In genomic region chr1:36217667-36218066, GRCh38 we compare ENCODE assay signal across 11 cellular contexts. TPM values are rescaled to one million over a fixed set of nuclear protein-coding genes. Genes with fewer than 3 reads are reported as not detected.
DNase-seq lines count a peak whose midpoint lies in the region; ATAC-seq and TF ChIP-seq lines count a peak whose summit lies in the region.
"Had no signal": no experiment of that assay in that cellular context is flagged by ENCODE, and none has a peak within 500 bp of the region (broad histone marks: within the 10 kb centered on the region; RNA-seq: fewer than 3 reads in every experiment).

No MANE protein-coding gene starts in this region.

- no peaks in the 10 kb centered on the region for H3K4me1 Mint-ChIP-seq in endodermal cell
- H3K4me1 Mint-ChIP-seq in stimulated activated naive CD8-positive, alpha-beta T cell treated with anti-CD3 and anti-CD28 coated beads, Interleukin-15, amount 100 ng/mL, for 72 hours = peaks cover 7% of the 10 kb centered on the region

- H3K4me3 Mint-ChIP-seq in endodermal cell = no peak overlapping the region
- H3K4me3 Mint-ChIP-seq in stimulated activated naive CD8-positive, alpha-beta T cell treated with anti-CD3 and anti-CD28 coated beads, Interleukin-15, amount 100 ng/mL, for 72 hours = no peak overlapping the region
- H3K4me3 Mint-ChIP-seq: naive thymus-derived CD4-positive, alpha-beta T cell had no signal

- TF ChIP-seq CTCF in BE2C (IDR thresholded peaks at IDR 0.05; ENCODE audit: low read depth, low read length) = peak; percentile 27
- TF ChIP-seq CTCF in NB4 (IDR thresholded peaks at IDR 0.05; ENCODE audit: low read depth, low read length) = no peak
- TF ChIP-seq CTCF in endodermal cell (conservative IDR thresholded peaks at IDR 0.05) = peak; percentile 59

- no peaks in the 10 kb centered on the region for H3K79me1 ChIP-seq in mesendoderm (ENCODE audit: low read length)

- H3K27me3 Mint-ChIP-seq in endodermal cell (ENCODE audit: insufficient read depth) = no peaks in the 10 kb centered on the region
- H3K27me3 Mint-ChIP-seq in stimulated activated naive CD8-positive, alpha-beta T cell treated with anti-CD3 and anti-CD28 coated beads, Interleukin-15, amount 100 ng/mL, for 72 hours = no peaks in the 10 kb centered on the region
- H3K27me3 Mint-ChIP-seq: naive thymus-derived CD4-positive, alpha-beta T cell had no signal

- H4K8ac ChIP-seq in mesendoderm (ENCODE audit: low read depth, low read length) = no peak overlapping the region

- H3K27ac ChIP-seq in endodermal cell (ENCODE audit: low read depth, low read length) (no peak overlapping the region), mesendoderm (ENCODE audit: low read depth, low read length) (no peak overlapping the region)
- H3K27ac ChIP-seq: HL-60 had no signal

- H3K4me1 ChIP-seq in BE2C (no peaks in the 10 kb centered on the region), endodermal cell (ENCODE audit: control insufficient read depth, insufficient read depth, low read length) (no peaks in the 10 kb centered on the region), mesendoderm (ENCODE audit: control insufficient read depth, low read depth, low read length) (no peaks in the 10 kb centered on the region)

- H3K27ac Mint-ChIP-seq in endodermal cell = no peak overlapping the region
- peak overlapping the region in 1 of 2 donors; percentile 84 for H3K27ac Mint-ChIP-seq in stimulated activated naive CD8-positive, alpha-beta T cell treated with anti-CD3 and anti-CD28 coated beads, Interleukin-15, amount 100 ng/mL, for 72 hours

- no peaks in the 10 kb centered on the region for H3K27me3 ChIP-seq in BE2C
- H3K27me3 ChIP-seq in endodermal cell (ENCODE audit: control insufficient read depth, insufficient read depth, low read length, poor library complexity, severe bottlenecking) = no peaks in the 10 kb centered on the region
- H3K27me3 ChIP-seq in mesendoderm (ENCODE audit: insufficient read depth, low read length, poor library complexity) = no peaks in the 10 kb centered on the region

- H2BK5ac ChIP-seq in mesendoderm (ENCODE audit: low read length) = no peak overlapping the region

- H3K56ac ChIP-seq in mesendoderm (ENCODE audit: low read length) = no peak overlapping the region

- 76 to 100% methylated on average over 1 to 2 of the region's 2 CpGs for WGBS in endodermal cell (ENCODE audit: insufficient coverage in 1 of 2, insufficient read length in 1 of 2), 2 experiments
- no CpG with 5 or more reads among the region's 2 CpGs for WGBS in mesendoderm (ENCODE audit: extremely low coverage, insufficient coverage, low lambda C conversion rate)

- no peaks in the 10 kb centered on the region for H3K9me3 Mint-ChIP-seq in endodermal cell
- no peaks in the 10 kb centered on the region for H3K9me3 Mint-ChIP-seq in stimulated activated naive CD8-positive, alpha-beta T cell treated with anti-CD3 and anti-CD28 coated beads, Interleukin-15, amount 100 ng/mL, for 72 hours
- H3K9me3 Mint-ChIP-seq: naive thymus-derived CD4-positive, alpha-beta T cell had no signal

- no peaks in the 10 kb centered on the region for H3K36me3 Mint-ChIP-seq in endodermal cell (ENCODE audit: low read depth)

- no peak for ATAC-seq in stimulated activated naive CD8-positive, alpha-beta T cell treated with anti-CD3 and anti-CD28 coated beads, Interleukin-15, amount 100 ng/mL, for 72 hours
- no peak for ATAC-seq in stimulated activated naive CD8-positive, alpha-beta T cell treated with anti-CD3 and anti-CD28 coated beads, Interleukin-15, Interleukin-2, amounts not matched to agents 100 U/mL and 50 U/mL, for 24 hours
- ATAC-seq: naive thymus-derived CD4-positive, alpha-beta T cell had no signal

- H3K4me3 ChIP-seq in BE2C (ENCODE audit: low read depth, low read length) = no peak overlapping the region
- H3K4me3 ChIP-seq in NB4 (ENCODE audit: low read depth, low read length) = no peak overlapping the region
- no peak overlapping the region for H3K4me3 ChIP-seq in endodermal cell (ENCODE audit: low read length)
- no peak overlapping the region for H3K4me3 ChIP-seq in mesendoderm (ENCODE audit: low read length)

- H3K4ac ChIP-seq in mesendoderm (ENCODE audit: low read depth, low read length) = no peak overlapping the region

- no peak overlapping the region for H2BK120ac ChIP-seq in mesendoderm (ENCODE audit: low read depth, low read length)

- H3K9me3 ChIP-seq in BE2C = no peaks in the 10 kb centered on the region
- H3K9me3 ChIP-seq in endodermal cell (ENCODE audit: control insufficient read depth, low read length) = no peaks in the 10 kb centered on the region

- H3K36me3 ChIP-seq in BE2C = no peaks in the 10 kb centered on the region
- H3K36me3 ChIP-seq in endodermal cell (ENCODE audit: control insufficient read depth, insufficient read depth, low read length) = no peaks in the 10 kb centered on the region
- H3K36me3 ChIP-seq in mesendoderm (ENCODE audit: control insufficient read depth, insufficient read depth, low read length) = no peaks in the 10 kb centered on the region

- no peak for TF ChIP-seq POLR2A in NB4 (IDR thresholded peaks at IDR 0.05; ENCODE audit: extremely low read depth, insufficient read length)

- H3K23ac ChIP-seq in mesendoderm (ENCODE audit: low read length) = no peak overlapping the region

- no peak for DNase-seq in BE2C
- peak; percentile 30 for DNase-seq in NB4 (ENCODE audit: low read depth)
- DNase-seq in endodermal cell = no peak
- DNase-seq in mesendoderm = peak; percentile 26
- no peak for DNase-seq in cerebellar nuclear complex (lab: John Stamatoyannopoulos, UW)
- DNase-seq in stimulated activated naive CD8-positive, alpha-beta T cell treated with anti-CD3 and anti-CD28 coated beads, Interleukin-15, amount 100 ng/mL, for 72 hours = no peak
- no peak for DNase-seq in OCI-M2 (lab: John Stamatoyannopoulos, UW; ENCODE audit: unreplicated experiment)
- no peak for DNase-seq in stimulated activated naive CD8-positive, alpha-beta T cell treated with anti-CD3 and anti-CD28 coated beads, Interleukin-15, Interleukin-2, amounts not matched to agents 100 U/mL and 50 U/mL, for 24 hours
- DNase-seq: activated CD4-positive, alpha-beta T cell treated with anti-CD3 and anti-CD28 coated beads, Interleukin-2, amount 50 U/mL, for 4 hours; naive thymus-derived CD4-positive, alpha-beta T cell had no signal

- no peak overlapping the region for H3K4me2 ChIP-seq in mesendoderm (ENCODE audit: low read length)

- H3K79me2 ChIP-seq in mesendoderm (ENCODE audit: control insufficient read depth, insufficient read depth, low read length) = no peaks in the 10 kb centered on the region

- no peak overlapping the region for H3K9ac ChIP-seq in endodermal cell (ENCODE audit: extremely low read depth, low read length, poor library complexity, severe bottlenecking)
- no peak overlapping the region for H3K9ac ChIP-seq in mesendoderm (ENCODE audit: low read length)

- no peak overlapping the region for H3K18ac ChIP-seq in mesendoderm (ENCODE audit: low read length)

- no peak overlapping the region for H2BK15ac ChIP-seq in mesendoderm (replicated peaks; ENCODE audit: low read depth)

- no peak overlapping the region for H4K5ac ChIP-seq in mesendoderm (ENCODE audit: low read length)

- H2AK5ac ChIP-seq in mesendoderm (ENCODE audit: low read length) = no peak overlapping the region

RNA-seq across cellular contexts. Expression of gene THRAP3, which starts 6.6 kb away (rescaled TPM):
- 41.9 TPM for polyA plus RNA-seq in BE2C (2012; ENCODE audit: insufficient read depth, insufficient read length, low read depth)
- total RNA-seq in endodermal cell = 100 to 1,000 TPM; 145 to 165 TPM
- 110 TPM for polyA plus RNA-seq in endodermal cell (2013, experiment 1 of 2)
- 105 TPM for polyA plus RNA-seq in endodermal cell (2013, experiment 2 of 2)
- polyA plus RNA-seq in mesendoderm (2013, experiment 1 of 2) = 112 TPM
- polyA plus RNA-seq in mesendoderm (2013, experiment 2 of 2) = 114 TPM

Comparison
In these comparisons a context has a peak if more than half of its experiments do, and no peak if none do; other contexts are left out.
1. DNase-seq: peak in NB4 (single experiment) and mesendoderm (single experiment); none in BE2C (single experiment), endodermal cell (single experiment), cerebellar nuclear complex (0 of 2), stimulated activated naive CD8-positive, alpha-beta T cell treated with anti-CD3 and anti-CD28 coated beads, Interleukin-15, amount 100 ng/mL, for 72 hours (0 of 2), OCI-M2 (single experiment) and stimulated activated naive CD8-positive, alpha-beta T cell treated with anti-CD3 and anti-CD28 coated beads, Interleukin-15, Interleukin-2, amounts not matched to agents 100 U/mL and 50 U/mL, for 24 hours (single experiment).